ENCODE assay signal across 8 cellular contexts in the genomic region with DNA sequence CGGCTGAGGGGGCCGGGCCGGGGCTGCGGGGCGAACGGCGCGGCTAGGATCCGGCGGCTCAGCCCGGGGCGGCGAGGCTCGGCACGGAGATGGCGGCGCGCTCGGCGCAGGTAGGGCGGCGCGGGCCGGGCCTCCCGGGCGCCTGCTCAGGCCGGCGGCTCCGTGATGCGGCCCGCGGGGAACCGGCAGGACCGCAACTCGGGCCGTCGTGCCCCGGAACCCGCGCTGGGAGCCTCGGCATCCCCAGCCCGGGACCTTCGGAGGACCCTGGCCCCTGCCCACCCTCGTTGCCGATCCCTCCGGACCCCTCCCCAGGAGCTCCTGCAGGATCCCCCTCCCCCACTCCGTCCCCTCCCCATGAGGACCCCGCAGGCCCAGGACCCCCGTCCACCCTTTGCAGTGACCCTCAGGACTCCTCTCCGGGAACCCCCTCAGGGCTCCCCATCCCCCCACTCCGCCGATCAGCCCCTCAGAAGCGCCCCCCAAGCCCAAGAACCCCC. TPM values are rescaled to one million over a fixed set of nuclear protein-coding genes. Genes with fewer than 3 reads are reported as not detected.
DNase-seq lines count a peak whose midpoint lies in the region; ATAC-seq and TF ChIP-seq lines count a peak whose summit lies in the region.

No MANE protein-coding gene starts in this region.

- H3K4me3 ChIP-seq in Panc1 (ENCODE audit: low read depth in 2 of 2, low read length in 2 of 2): peak overlapping the region; percentile 35 to 45
- H3K4me3 ChIP-seq in fibroblast of mammary gland (ENCODE audit: control insufficient read depth, low read depth, low read length): peak overlapping the region; percentile 53
- H3K4me3 ChIP-seq in psoas muscle: peak overlapping the region; percentile 73

- H3K27me3 ChIP-seq in Panc1 (ENCODE audit: control insufficient read depth, insufficient read depth, low read length): no peaks in the 10 kb centered on the region
- H3K27me3 ChIP-seq in psoas muscle (ENCODE audit: insufficient read depth in 3 of 3, low read length in 2 of 3): peaks cover 0 to 8% (median 0%) of the 10 kb centered on the region in 3 donors

- 0 to 2% (median 1%) methylated on average over 8 to 53 of the region's 53 CpGs for WGBS in psoas muscle, 3 donors

- TF ChIP-seq CTCF in Panc1 (IDR thresholded peaks at IDR 0.05) (no peak), fibroblast of mammary gland (conservative IDR thresholded peaks at IDR 0.05; ENCODE audit: control insufficient read depth, insufficient read depth, low read depth, low read length) (no peak), psoas muscle (IDR thresholded peaks at IDR 0.05) (no peak)

- CTCF ChIA-PET in Panc1 (lab: Charles Lee): interaction anchor here (0.6 kb wide), 1 partner anchor 239 kb away, joined by 3 read pairs; no protein-coding TSS in a partner anchor

- H3K27ac ChIP-seq in Panc1 (ENCODE audit: low read length): no peak overlapping the region
- no peak overlapping the region for H3K27ac ChIP-seq in psoas muscle

- no peaks in the 10 kb centered on the region; the same call in 1 of the 2 replicates for H3K4me1 ChIP-seq in Panc1 (ENCODE audit: control insufficient read depth, insufficient read depth, low read length)
- H3K4me1 ChIP-seq in psoas muscle: no peaks in the 10 kb centered on the region

- in situ Hi-C loops in Panc1 (cut with HindIII; ENCODE audit: low pct_unique_long_range_greater_than_20kb, low sequenced_read_pairs): no loop called here

- intact Hi-C loops in Panc1 (cut with micrococcal nuclease; ENCODE audit: unreplicated experiment) (no loop called here), psoas muscle (cut with DNase I) (no loop called here)

- DNase-seq in Panc1 (ENCODE audit: low read depth, low spot score) (no peak), fibroblast of mammary gland (ENCODE audit: low read depth) (no peak), psoas muscle (peak; percentile 35 to 68), SKM-1 treated with dmso at 0.1 percent for 144 hours (lab: John Stamatoyannopoulos, UW; ENCODE audit: unreplicated experiment) (no peak), cerebellar nuclear complex (lab: John Stamatoyannopoulos, UW) (no peak), NCI-H2196 (lab: John Stamatoyannopoulos, UW; ENCODE audit: unreplicated experiment) (no peak)
- DNase-seq in stimulated activated CD4-positive, alpha-beta T cell treated with anti-CD3 and anti-CD28 coated beads, Interleukin-2, amount 100 ng/mL, for 24 hours: no peak

- no TSS peak for BruUV-seq in Panc1 (replicated peaks; lab: Mats Ljungman, UMichigan)

- no peaks in the 10 kb centered on the region for H3K9me3 ChIP-seq in Panc1 (ENCODE audit: control insufficient read depth, insufficient read depth, low read depth, low read length)
- H3K9me3 ChIP-seq in psoas muscle: no peaks in the 10 kb centered on the region

- POLR2A ChIA-PET in Panc1 (lab: Charles Lee): interaction anchor here (0.7 kb wide), 1 partner anchor 93 kb away, joined by 7 read pairs; no protein-coding TSS in a partner anchor

- peak; percentile 3 for ATAC-seq in GM18517 (IDR thresholded peaks at IDR 0.05; ENCODE audit: unreplicated experiment)
- peak; percentile 23 for ATAC-seq in Panc1
- ATAC-seq in psoas muscle: no peak

- H3K36me3 ChIP-seq in Panc1 (ENCODE audit: control insufficient read depth, insufficient read depth, low read length) (no peaks in the 10 kb centered on the region), psoas muscle (ENCODE audit: insufficient read depth in 1 of 2, low read depth in 1 of 2) (no peaks in the 10 kb centered on the region)

RNA-seq across cellular contexts. Expression of a gene that starts 0.3 kb away (rescaled TPM):
- total RNA-seq in Panc1 (2021; ENCODE audit: unreplicated experiment) (6.4 TPM), psoas muscle (10 to 100 TPM; 13.9 to 25.9 (median 22.2) TPM)
- polyA plus RNA-seq in Panc1 (2012; ENCODE audit: insufficient read length): 19.5 TPM
- polyA plus RNA-seq in psoas muscle: 10 to 100 TPM in 2 of 3 donors, 1 to 10 TPM in 1; 5.8 to 10.7 (median 10.0) TPM

RNA-seq across cellular contexts. Expression of a gene that starts 43.9 kb away (rescaled TPM):
- total RNA-seq in Panc1 (2021; ENCODE audit: unreplicated experiment): 3.7 TPM
- 8.8 TPM for polyA plus RNA-seq in Panc1 (2012; ENCODE audit: insufficient read length)
- total RNA-seq in psoas muscle: not detected
- not detected for polyA plus RNA-seq in psoas muscle

RNA-seq across cellular contexts. Expression of a gene that starts 58.0 kb away (rescaled TPM):
- total RNA-seq in Panc1 (2021; ENCODE audit: unreplicated experiment): 5.0 TPM
- 4.4 TPM for polyA plus RNA-seq in Panc1 (2012; ENCODE audit: insufficient read length)
- total RNA-seq in psoas muscle: under 1 TPM; 0.07 to 0.26 (median 0.15) TPM
- polyA plus RNA-seq in psoas muscle: under 1 TPM in 2 of 3 donors, not detected in 1; 0.03 to 0.10 TPM

Comparison
In these comparisons a context has a peak if more than half of its experiments do, and no peak if none do; other contexts are left out.
1. ATAC-seq: peak in GM18517 (single experiment) and Panc1 (single experiment); none in psoas muscle (0 of 4).
2. DNase-seq: peak in psoas muscle (2 of 2); none in Panc1 (single experiment), fibroblast of mammary gland (single experiment), SKM-1 treated with dmso at 0.1 percent for 144 hours (single experiment), cerebellar nuclear complex (0 of 2), stimulated activated CD4-positive, alpha-beta T cell treated with anti-CD3 and anti-CD28 coated beads, Interleukin-2, amount 100 ng/mL, for 24 hours (0 of 2) and NCI-H2196 (single experiment).
3. Peak in every context shown above with its lines, with median percentiles within 50 percentile points of each other: H3K4me3 ChIP-seq.